In genomic region chr9:7536310-7536939, GRCh38 we compare ENCODE assay signal across 8 cellular contexts.
DNase-seq lines count a peak whose midpoint lies in the region; ATAC-seq, FAIRE-seq and TF ChIP-seq lines count a peak whose summit lies in the region.

No MANE protein-coding gene starts in this region.

- H3K9me3 ChIP-seq in DOHH2 (ENCODE audit: control insufficient read depth, insufficient read depth, low read length), result no peaks in the 10 kb centered on the region
- H3K9me3 ChIP-seq in astrocyte (ENCODE audit: insufficient read depth, low read depth, low read length), result no peaks in the 10 kb centered on the region

- H3K4me2 ChIP-seq in DOHH2 (ENCODE audit: low read length) (no peak overlapping the region), astrocyte (ENCODE audit: low read length) (no peak overlapping the region)

- H3K36me3 ChIP-seq in DOHH2 (ENCODE audit: control insufficient read depth, low read length), result no peaks in the 10 kb centered on the region
- H3K36me3 ChIP-seq in astrocyte (ENCODE audit: insufficient read depth, low read length), result no peaks in the 10 kb centered on the region

- no peak overlapping the region for H3K4me3 Mint-ChIP-seq in astrocyte (ENCODE audit: unreplicated experiment)

- H3K4me3 ChIP-seq in DOHH2 (ENCODE audit: low read length) (no peak overlapping the region), astrocyte (ENCODE audit: insufficient read depth, low read depth, low read length) (no peak overlapping the region)

- H3K79me2 ChIP-seq in DOHH2 (ENCODE audit: control insufficient read depth, low read length) (no peaks in the 10 kb centered on the region), astrocyte (ENCODE audit: insufficient read depth, low read length) (no peaks in the 10 kb centered on the region)

- DNase-seq in NCI-H774 (lab: John Stamatoyannopoulos, UW) (peak; percentile 72), astrocyte (ENCODE audit: low read depth) (peak; percentile 10), iPS-NIHi7 (ENCODE audit: extremely low spot score) (peak; percentile 77), NCI-H2227 (lab: John Stamatoyannopoulos, UW; ENCODE audit: unreplicated experiment) (no peak)
- DNase-seq in stimulated activated CD4-positive, alpha-beta T cell treated with anti-CD3 and anti-CD28 coated beads, Interleukin-4, amount 100 ng/mL, for 48 hours (ENCODE audit: low read depth in 2 of 2), result peak; percentile 18 to 23

- H3K36me3 Mint-ChIP-seq in astrocyte (ENCODE audit: low read depth, unreplicated experiment), result no peaks in the 10 kb centered on the region

- H3K4me1 Mint-ChIP-seq in astrocyte (ENCODE audit: low read depth, unreplicated experiment), result no peaks in the 10 kb centered on the region

- no peaks in the 10 kb centered on the region for H4K20me1 ChIP-seq in DOHH2 (ENCODE audit: control insufficient read depth, insufficient read depth, low read depth, low read length)
- no peaks in the 10 kb centered on the region for H4K20me1 ChIP-seq in astrocyte (ENCODE audit: insufficient read depth, low read length)

- H3K27me3 ChIP-seq in DOHH2 (ENCODE audit: control insufficient read depth, low read length), result no peaks in the 10 kb centered on the region
- no peaks in the 10 kb centered on the region for H3K27me3 ChIP-seq in astrocyte (ENCODE audit: insufficient read depth, low read length)

- H3K9me3 Mint-ChIP-seq in astrocyte (ENCODE audit: unreplicated experiment), result no peaks in the 10 kb centered on the region

- H3K4me1 ChIP-seq in DOHH2 (ENCODE audit: control insufficient read depth, low read length) (no peaks in the 10 kb centered on the region), astrocyte (ENCODE audit: insufficient read depth, low read length) (no peaks in the 10 kb centered on the region)

- no peak overlapping the region for H3K9ac ChIP-seq in astrocyte (ENCODE audit: low read length)

- peak; percentile 83 for ATAC-seq in GM19328 (IDR thresholded peaks at IDR 0.05; ENCODE audit: unreplicated experiment)
- peak; percentile 90 for ATAC-seq in HG03280 (IDR thresholded peaks at IDR 0.05; ENCODE audit: unreplicated experiment)

- peaks cover 4% of the 10 kb centered on the region for H3K27me3 Mint-ChIP-seq in astrocyte (ENCODE audit: low read depth, unreplicated experiment)

- H2AFZ ChIP-seq in astrocyte (ENCODE audit: low read depth, low read length), result no peak overlapping the region

- H3F3A ChIP-seq in DOHH2 (ENCODE audit: control insufficient read depth, insufficient read depth), result no peaks in the 10 kb centered on the region

- no peak overlapping the region for H3K27ac Mint-ChIP-seq in astrocyte (ENCODE audit: unreplicated experiment)

- H3K27ac ChIP-seq in DOHH2 (ENCODE audit: low read depth, low read length) (no peak overlapping the region), astrocyte (ENCODE audit: low read depth, low read length) (no peak overlapping the region)

- H3K9me2 ChIP-seq in DOHH2 (replicated peaks; ENCODE audit: control insufficient read depth, low read length), result no peaks in the 10 kb centered on the region

- no peak for FAIRE-seq in astrocyte (lab: Jason Lieb, UNC)

- TF ChIP-seq CTCF in DOHH2 (IDR thresholded peaks at IDR 0.05; ENCODE audit: low read depth, low read length, poor library complexity, severe bottlenecking) (peak; percentile 74), astrocyte (IDR thresholded peaks at IDR 0.05; ENCODE audit: insufficient read depth, low read depth, low read length) (peak; percentile 47)
